In the genomic region with DNA sequence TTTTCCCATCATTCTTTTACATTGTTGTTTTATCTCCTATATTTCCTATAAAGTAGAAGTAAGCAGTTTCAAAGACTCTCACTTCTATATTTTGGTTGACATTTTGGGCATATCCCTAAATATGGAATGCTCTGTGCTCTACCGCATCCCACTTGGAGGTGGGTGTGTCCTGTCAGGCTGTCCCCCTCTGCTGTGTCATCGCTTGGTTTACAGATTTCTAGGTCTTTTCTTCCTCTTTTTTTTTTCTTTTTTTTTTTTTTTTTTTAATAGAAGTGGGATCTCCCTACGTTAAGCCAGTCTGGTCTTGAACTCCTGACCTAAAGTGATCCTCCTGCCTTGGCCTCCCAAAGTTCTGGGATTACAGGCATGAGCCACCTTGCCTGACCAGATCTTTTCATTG, we compare ENCODE assay signal across 22 cellular contexts. TPM values are rescaled to one million over a fixed set of nuclear protein-coding genes. Genes with fewer than 3 reads are reported as not detected.
"Had no signal": no experiment of that assay in that cellular context is flagged by ENCODE, and none has a peak within 500 bp of the region (broad histone marks: within the 10 kb centered on the region; RNA-seq: fewer than 3 reads in every experiment).

No MANE protein-coding gene starts in this region.

- H3K9me3 Mint-ChIP-seq: WTC11 had no signal

- H3K27ac Mint-ChIP-seq: activated CD8-positive, alpha-beta T cell treated with anti-CD3 and anti-CD28 coated beads for 36 hours; WTC11 had no signal

- H3K36me3 ChIP-seq: brain microvascular endothelial cell, upper lobe of right lung had no signal

- ATAC-seq: activated CD8-positive, alpha-beta T cell treated with anti-CD3 and anti-CD28 coated beads for 36 hours; foreskin keratinocyte; upper lobe of right lung; WTC11 had no signal

- H3K4me3 Mint-ChIP-seq: activated CD8-positive, alpha-beta T cell treated with anti-CD3 and anti-CD28 coated beads for 36 hours; WTC11 had no signal

- H3K27me3 Mint-ChIP-seq: activated CD8-positive, alpha-beta T cell treated with anti-CD3 and anti-CD28 coated beads for 36 hours had no signal

- H3K9me3 ChIP-seq: upper lobe of right lung had no signal

- DNase-seq: activated CD4-positive, alpha-beta T cell treated with anti-CD3 and anti-CD28 coated beads for 48 hours; activated CD8-positive, alpha-beta T cell treated with anti-CD3 and anti-CD28 coated beads for 36 hours; activated naive CD4-positive, alpha-beta T cell treated with anti-CD3 and anti-CD28 coated beads, Interleukin-2, amount 50 U/mL, for 16 hours; activated T-cell treated with anti-CD3 and anti-CD28 coated beads, Interleukin-2, amount 50 U/mL, for 1 hour; aorta; brain microvascular endothelial cell; central memory CD4-positive, alpha-beta T cell; foreskin keratinocyte; glutamatergic neuron; hippocampal formation; islet precursor cell; left ventricle myocardium inferior; mammary epithelial cell; nucleus accumbens; spleen; stimulated activated naive CD4-positive, alpha-beta T cell; T-helper 2 cell; upper lobe of right lung had no signal

- H3K4me3 ChIP-seq: left ventricle myocardium inferior, spleen, upper lobe of right lung had no signal

- H3K27ac ChIP-seq: brain microvascular endothelial cell, foreskin keratinocyte, left ventricle myocardium inferior, upper lobe of right lung had no signal

- H3K27me3 ChIP-seq: brain microvascular endothelial cell, foreskin keratinocyte, spleen, upper lobe of right lung had no signal

- H3K4me1 ChIP-seq: foreskin keratinocyte had no signal

RNA-seq across cellular contexts. Expression of a gene that starts 60.0 kb away (rescaled TPM):
- total RNA-seq: activated CD8-positive, alpha-beta T cell treated with anti-CD3 and anti-CD28 coated beads for 36 hours; aorta; epithelial cell of proximal tubule; fibroblast of lung; foreskin keratinocyte; left ventricle myocardium inferior; mammary epithelial cell; renal cortical epithelial cell; upper lobe of right lung; WTC11 had no signal
- polyA plus RNA-seq: aorta, fibroblast of lung, foreskin keratinocyte, mammary epithelial cell, spleen had no signal
